1 cellular context compared by ENCODE assay signal in the genomic region with DNA sequence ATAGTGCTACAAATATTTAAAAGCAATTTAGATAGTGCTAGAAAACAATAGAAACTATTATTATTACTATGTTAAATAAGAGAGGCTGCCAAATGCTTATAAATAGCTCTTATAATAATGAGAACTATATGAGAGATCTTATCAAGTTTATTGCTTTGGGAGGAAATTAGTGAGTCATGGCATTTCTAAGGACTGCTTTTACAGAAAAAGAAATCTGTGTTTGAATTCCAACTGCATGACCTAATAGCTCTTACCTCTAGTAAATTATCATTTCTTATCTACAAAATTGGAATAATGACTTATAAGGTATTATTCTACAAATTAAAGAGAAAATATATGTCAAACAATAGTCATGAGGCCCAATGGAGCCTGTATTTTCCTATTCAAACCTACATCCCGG.
A peak's percentile ranks its signal among the peaks of the same experiment; 100 is the strongest.
TF ChIP-seq lines count a peak whose summit lies in the region.

No MANE protein-coding gene starts in this region.

TF ChIP-seq in SK-N-SH treated with all-trans-retinoic acid at 6 μM for 48 hours, 23 proteins besides CTCF, POLR2A, EP300 and RAD21 (continued from another document):
- TF ChIP-seq, protein P1, sequence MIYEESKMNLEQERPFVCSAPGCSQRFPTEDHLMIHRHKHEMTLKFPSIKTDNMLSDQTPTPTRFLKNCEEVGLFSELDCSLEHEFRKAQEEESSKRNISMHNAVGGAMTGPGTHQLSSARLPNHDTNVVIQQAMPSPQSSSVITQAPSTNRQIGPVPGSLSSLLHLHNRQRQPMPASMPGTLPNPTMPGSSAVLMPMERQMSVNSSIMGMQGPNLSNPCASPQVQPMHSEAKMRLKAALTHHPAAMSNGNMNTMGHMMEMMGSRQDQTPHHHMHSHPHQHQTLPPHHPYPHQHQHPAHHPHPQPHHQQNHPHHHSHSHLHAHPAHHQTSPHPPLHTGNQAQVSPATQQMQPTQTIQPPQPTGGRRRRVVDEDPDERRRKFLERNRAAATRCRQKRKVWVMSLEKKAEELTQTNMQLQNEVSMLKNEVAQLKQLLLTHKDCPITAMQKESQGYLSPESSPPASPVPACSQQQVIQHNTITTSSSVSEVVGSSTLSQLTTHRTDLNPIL (CRISPR knock-in tag; IDR thresholded peaks at IDR 0.05; ENCODE audit: low read depth), result peak; percentile 79; the same call in 1 of the 2 replicates
- TF ChIP-seq, protein P2, sequence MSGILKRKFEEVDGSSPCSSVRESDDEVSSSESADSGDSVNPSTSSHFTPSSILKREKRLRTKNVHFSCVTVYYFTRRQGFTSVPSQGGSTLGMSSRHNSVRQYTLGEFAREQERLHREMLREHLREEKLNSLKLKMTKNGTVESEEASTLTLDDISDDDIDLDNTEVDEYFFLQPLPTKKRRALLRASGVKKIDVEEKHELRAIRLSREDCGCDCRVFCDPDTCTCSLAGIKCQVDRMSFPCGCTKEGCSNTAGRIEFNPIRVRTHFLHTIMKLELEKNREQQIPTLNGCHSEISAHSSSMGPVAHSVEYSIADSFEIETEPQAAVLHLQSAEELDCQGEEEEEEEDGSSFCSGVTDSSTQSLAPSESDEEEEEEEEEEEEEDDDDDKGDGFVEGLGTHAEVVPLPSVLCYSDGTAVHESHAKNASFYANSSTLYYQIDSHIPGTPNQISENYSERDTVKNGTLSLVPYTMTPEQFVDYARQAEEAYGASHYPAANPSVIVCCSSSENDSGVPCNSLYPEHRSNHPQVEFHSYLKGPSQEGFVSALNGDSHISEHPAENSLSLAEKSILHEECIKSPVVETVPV (CRISPR knock-in tag; IDR thresholded peaks at IDR 0.05), result no peak
- no peak for TF ChIP-seq ZFP30 (CRISPR knock-in tag; IDR thresholded peaks at IDR 0.05)
- no peak for TF ChIP-seq ARNTL (CRISPR knock-in tag; IDR thresholded peaks at IDR 0.05; ENCODE audit: borderline replicate concordance, low read depth)
- TF ChIP-seq ZNF8 (CRISPR knock-in tag; IDR thresholded peaks at IDR 0.05), result no peak
- no peak for TF ChIP-seq SNAI2 (CRISPR knock-in tag; IDR thresholded peaks at IDR 0.05)
- TF ChIP-seq, protein P3, sequence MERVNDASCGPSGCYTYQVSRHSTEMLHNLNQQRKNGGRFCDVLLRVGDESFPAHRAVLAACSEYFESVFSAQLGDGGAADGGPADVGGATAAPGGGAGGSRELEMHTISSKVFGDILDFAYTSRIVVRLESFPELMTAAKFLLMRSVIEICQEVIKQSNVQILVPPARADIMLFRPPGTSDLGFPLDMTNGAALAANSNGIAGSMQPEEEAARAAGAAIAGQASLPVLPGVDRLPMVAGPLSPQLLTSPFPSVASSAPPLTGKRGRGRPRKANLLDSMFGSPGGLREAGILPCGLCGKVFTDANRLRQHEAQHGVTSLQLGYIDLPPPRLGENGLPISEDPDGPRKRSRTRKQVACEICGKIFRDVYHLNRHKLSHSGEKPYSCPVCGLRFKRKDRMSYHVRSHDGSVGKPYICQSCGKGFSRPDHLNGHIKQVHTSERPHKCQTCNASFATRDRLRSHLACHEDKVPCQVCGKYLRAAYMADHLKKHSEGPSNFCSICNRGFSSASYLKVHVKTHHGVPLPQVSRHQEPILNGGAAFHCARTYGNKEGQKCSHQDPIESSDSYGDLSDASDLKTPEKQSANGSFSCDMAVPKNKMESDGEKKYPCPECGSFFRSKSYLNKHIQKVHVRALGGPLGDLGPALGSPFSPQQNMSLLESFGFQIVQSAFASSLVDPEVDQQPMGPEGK (CRISPR knock-in tag; IDR thresholded peaks at IDR 0.05; ENCODE audit: borderline replicate concordance), result no peak
- TF ChIP-seq ESRRG (CRISPR knock-in tag; IDR thresholded peaks at IDR 0.05), result no peak
- peak; percentile 83 for TF ChIP-seq ISL1 (CRISPR knock-in tag; IDR thresholded peaks at IDR 0.05)
- TF ChIP-seq OSR1 (CRISPR knock-in tag; IDR thresholded peaks at IDR 0.05), result no peak
- TF ChIP-seq TCF4 (CRISPR knock-in tag; IDR thresholded peaks at IDR 0.05; ENCODE audit: borderline replicate concordance), result no peak
- TF ChIP-seq TOX (CRISPR knock-in tag; IDR thresholded peaks at IDR 0.05; ENCODE audit: borderline replicate concordance), result no peak
- TF ChIP-seq ZNF565 (CRISPR knock-in tag; conservative IDR thresholded peaks at IDR 0.05; ENCODE audit: low read depth), result no peak
- TF ChIP-seq, protein P4, sequence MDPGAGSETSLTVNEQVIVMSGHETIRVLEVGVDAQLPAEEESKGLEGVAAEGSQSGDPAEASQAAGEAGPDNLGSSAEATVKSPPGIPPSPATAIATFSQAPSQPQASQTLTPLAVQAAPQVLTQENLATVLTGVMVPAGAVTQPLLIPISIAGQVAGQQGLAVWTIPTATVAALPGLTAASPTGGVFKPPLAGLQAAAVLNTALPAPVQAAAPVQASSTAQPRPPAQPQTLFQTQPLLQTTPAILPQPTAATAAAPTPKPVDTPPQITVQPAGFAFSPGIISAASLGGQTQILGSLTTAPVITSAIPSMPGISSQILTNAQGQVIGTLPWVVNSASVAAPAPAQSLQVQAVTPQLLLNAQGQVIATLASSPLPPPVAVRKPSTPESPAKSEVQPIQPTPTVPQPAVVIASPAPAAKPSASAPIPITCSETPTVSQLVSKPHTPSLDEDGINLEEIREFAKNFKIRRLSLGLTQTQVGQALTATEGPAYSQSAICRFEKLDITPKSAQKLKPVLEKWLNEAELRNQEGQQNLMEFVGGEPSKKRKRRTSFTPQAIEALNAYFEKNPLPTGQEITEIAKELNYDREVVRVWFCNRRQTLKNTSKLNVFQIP (CRISPR knock-in tag; IDR thresholded peaks at IDR 0.05; ENCODE audit: borderline replicate concordance, low read depth), result no peak
